16 cellular contexts compared by ENCODE assay signal in genomic region chrX:103530540-103530939, GRCh38.
"Had no signal": no experiment of that assay in that cellular context is flagged by ENCODE, and none has a peak within 500 bp of the region (broad histone marks: within the 10 kb centered on the region; RNA-seq: fewer than 3 reads in every experiment).

No MANE protein-coding gene starts in this region.

- H3K36me3 Mint-ChIP-seq: activated naive CD8-positive, alpha-beta T cell; natural killer cell treated with Interleukin-12 subunit alpha and Interleukin-12 subunit beta and Interleukin-15 and Interleukin-18, amount 100 ng/mL, for 72 hours; stimulated activated naive B cell treated with anti-CD40 and anti-IgM and Interleukin-4, amounts not matched to agents 10 μg/mL and 1 μg/mL and 100 μg/mL, for 72 hours had no signal

- DNase-seq: activated CD4-positive, alpha-beta T cell treated with anti-CD3 and anti-CD28 coated beads, Interleukin-2, amount 50 U/mL, for 1 hour; activated gamma-delta T cell treated with Interleukin-2 at 50 U/mL for 16 hours; activated T-cell treated with anti-CD3 and anti-CD28 coated beads, Interleukin-2, amount 50 U/mL, for 72 hours; central memory CD4-positive, alpha-beta T cell; cortex of kidney; lower lobe of right lung; spleen; stimulated activated naive B cell treated with anti-CD40 and anti-IgM and Interleukin-4, amounts not matched to agents 10 μg/mL and 1 μg/mL and 100 μg/mL, for 72 hours; T1000; upper lobe of right lung had no signal

- H3K27me3 ChIP-seq: esophagus muscularis mucosa, neutrophil, upper lobe of right lung had no signal

- H3K4me3 ChIP-seq: esophagus muscularis mucosa, lower lobe of right lung, spleen, upper lobe of right lung had no signal

- H3K9me3 Mint-ChIP-seq: activated T-cell treated with anti-CD3 and anti-CD28 coated beads, Interleukin-2, amount 50 U/mL, for 72 hours; natural killer cell treated with Interleukin-12 subunit alpha and Interleukin-12 subunit beta and Interleukin-15 and Interleukin-18, amount 100 ng/mL, for 72 hours; stimulated activated naive B cell treated with anti-CD40 and anti-IgM and Interleukin-4, amounts not matched to agents 10 μg/mL and 1 μg/mL and 100 μg/mL, for 72 hours had no signal

- H3K4me3 Mint-ChIP-seq: activated naive CD8-positive, alpha-beta T cell; activated T-cell treated with anti-CD3 and anti-CD28 coated beads, Interleukin-2, amount 50 U/mL, for 72 hours; natural killer cell treated with Interleukin-12 subunit alpha and Interleukin-12 subunit beta and Interleukin-15 and Interleukin-18, amount 100 ng/mL, for 72 hours; stimulated activated naive B cell treated with anti-CD40 and anti-IgM and Interleukin-4, amounts not matched to agents 10 μg/mL and 1 μg/mL and 100 μg/mL, for 72 hours had no signal

- H3K27me3 Mint-ChIP-seq: activated naive CD8-positive, alpha-beta T cell had no signal

- H3K9me3 ChIP-seq: esophagus muscularis mucosa, lower lobe of right lung, neutrophil, spleen, upper lobe of right lung had no signal

- H3K36me3 ChIP-seq: lower lobe of right lung, neutrophil, spleen, upper lobe of right lung had no signal

- H3K27ac ChIP-seq: esophagus muscularis mucosa, lower lobe of right lung, neutrophil, spleen, upper lobe of right lung had no signal

- H3K27ac Mint-ChIP-seq: activated naive CD8-positive, alpha-beta T cell; activated T-cell treated with anti-CD3 and anti-CD28 coated beads, Interleukin-2, amount 50 U/mL, for 72 hours; natural killer cell treated with Interleukin-12 subunit alpha and Interleukin-12 subunit beta and Interleukin-15 and Interleukin-18, amount 100 ng/mL, for 72 hours; stimulated activated naive B cell treated with anti-CD40 and anti-IgM and Interleukin-4, amounts not matched to agents 10 μg/mL and 1 μg/mL and 100 μg/mL, for 72 hours had no signal

- H3K4me1 ChIP-seq: lower lobe of right lung, upper lobe of right lung had no signal

- ATAC-seq: activated CD4-positive, CD25-positive, alpha-beta regulatory T cell treated with anti-CD3 and anti-CD28 coated beads, Interleukin-2, amount 50 U/mL, for 24 hours; activated T-cell treated with anti-CD3 and anti-CD28 coated beads, Interleukin-2, amount 50 U/mL, for 72 hours; lower lobe of right lung; natural killer cell treated with Interleukin-12 subunit alpha and Interleukin-12 subunit beta and Interleukin-15 and Interleukin-18, amount 100 ng/mL, for 72 hours; sciatic nerve; stimulated activated naive B cell treated with anti-CD40 and anti-IgM and Interleukin-4, amounts not matched to agents 10 μg/mL and 1 μg/mL and 100 μg/mL, for 72 hours; upper lobe of right lung had no signal
